Comparison of ENCODE assay signal across 1 cellular context in genomic region chr2:65032016-65032975, GRCh38.
TF ChIP-seq lines count a peak whose summit lies in the region.

No MANE protein-coding gene starts in this region.

TF ChIP-seq in GM12878, 131 proteins besides CTCF, POLR2A, EP300 and RAD21 (continued from another document):
- TF ChIP-seq, protein P1, sequence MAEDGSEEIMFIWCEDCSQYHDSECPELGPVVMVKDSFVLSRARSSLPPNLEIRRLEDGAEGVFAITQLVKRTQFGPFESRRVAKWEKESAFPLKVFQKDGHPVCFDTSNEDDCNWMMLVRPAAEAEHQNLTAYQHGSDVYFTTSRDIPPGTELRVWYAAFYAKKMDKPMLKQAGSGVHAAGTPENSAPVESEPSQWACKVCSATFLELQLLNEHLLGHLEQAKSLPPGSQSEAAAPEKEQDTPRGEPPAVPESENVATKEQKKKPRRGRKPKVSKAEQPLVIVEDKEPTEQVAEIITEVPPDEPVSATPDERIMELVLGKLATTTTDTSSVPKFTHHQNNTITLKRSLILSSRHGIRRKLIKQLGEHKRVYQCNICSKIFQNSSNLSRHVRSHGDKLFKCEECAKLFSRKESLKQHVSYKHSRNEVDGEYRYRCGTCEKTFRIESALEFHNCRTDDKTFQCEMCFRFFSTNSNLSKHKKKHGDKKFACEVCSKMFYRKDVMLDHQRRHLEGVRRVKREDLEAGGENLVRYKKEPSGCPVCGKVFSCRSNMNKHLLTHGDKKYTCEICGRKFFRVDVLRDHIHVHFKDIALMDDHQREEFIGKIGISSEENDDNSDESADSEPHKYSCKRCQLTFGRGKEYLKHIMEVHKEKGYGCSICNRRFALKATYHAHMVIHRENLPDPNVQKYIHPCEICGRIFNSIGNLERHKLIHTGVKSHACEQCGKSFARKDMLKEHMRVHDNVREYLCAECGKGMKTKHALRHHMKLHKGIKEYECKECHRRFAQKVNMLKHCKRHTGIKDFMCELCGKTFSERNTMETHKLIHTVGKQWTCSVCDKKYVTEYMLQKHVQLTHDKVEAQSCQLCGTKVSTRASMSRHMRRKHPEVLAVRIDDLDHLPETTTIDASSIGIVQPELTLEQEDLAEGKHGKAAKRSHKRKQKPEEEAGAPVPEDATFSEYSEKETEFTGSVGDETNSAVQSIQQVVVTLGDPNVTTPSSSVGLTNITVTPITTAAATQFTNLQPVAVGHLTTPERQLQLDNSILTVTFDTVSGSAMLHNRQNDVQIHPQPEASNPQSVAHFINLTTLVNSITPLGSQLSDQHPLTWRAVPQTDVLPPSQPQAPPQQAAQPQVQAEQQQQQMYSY (CRISPR knock-in tag; IDR thresholded peaks at IDR 0.05), result no peak
- TF ChIP-seq HDGF (IDR thresholded peaks at IDR 0.05) (peak; percentile 75), EED (IDR thresholded peaks at IDR 0.05; ENCODE audit: low read depth) (0 out of 2 replicates have a peak, but pooled peaks have one; percentile 12), ZNF622 (IDR thresholded peaks at IDR 0.05) (no peak), BHLHE40 (IDR thresholded peaks at IDR 0.05; ENCODE audit: borderline replicate concordance in 1 of 2, low read depth in 2 of 2, low read length in 1 of 2) (no peak)
